In the genomic region with DNA sequence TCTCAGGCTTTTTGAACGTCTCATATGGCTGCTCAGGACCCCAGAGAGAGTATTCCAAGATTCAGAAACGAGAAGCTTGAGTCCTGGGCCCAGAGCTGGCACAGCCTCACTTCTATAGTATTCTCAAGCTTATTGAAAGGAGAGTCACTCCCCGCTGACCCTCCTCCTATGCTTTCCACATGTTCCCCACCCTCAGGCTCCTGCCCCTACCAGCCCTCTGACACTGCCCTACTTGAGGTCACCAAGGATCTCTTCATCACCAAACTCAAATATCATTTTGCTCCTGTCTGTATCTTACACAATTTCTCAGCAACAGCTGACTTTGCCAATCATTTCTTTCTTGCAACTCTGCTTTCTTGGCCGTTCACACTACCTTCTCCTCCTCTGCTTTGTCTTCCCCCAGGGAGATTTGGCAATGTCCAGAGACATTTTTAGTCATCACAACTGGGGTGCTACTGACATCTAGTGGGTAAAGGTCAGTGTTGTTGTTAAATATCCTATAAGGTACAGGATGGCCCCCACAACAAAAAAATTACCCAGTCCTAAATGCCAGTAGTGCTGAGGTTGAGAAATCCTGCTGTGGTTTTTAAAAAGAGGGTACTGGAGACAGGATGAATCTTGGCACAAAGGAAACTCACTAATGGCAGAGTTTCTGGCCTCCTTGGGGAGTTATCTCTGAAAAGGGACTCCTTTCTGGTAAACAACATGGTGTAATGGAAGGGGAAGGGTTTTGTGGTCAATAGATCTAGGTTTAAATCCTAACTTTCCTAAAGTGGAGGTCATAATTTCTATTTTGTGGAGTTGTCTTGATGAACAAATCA, we compare ENCODE assay signal across 2 cellular contexts.
A peak's percentile ranks its signal among the peaks of the same experiment; 100 is the strongest.
TF ChIP-seq lines count a peak whose summit lies in the region.

No MANE protein-coding gene starts in this region.

TF ChIP-seq in A549, 52 proteins besides CTCF, POLR2A, EP300 and RAD21:
- TF ChIP-seq NFE2L2 (conservative IDR thresholded peaks at IDR 0.05; ENCODE audit: low read length) (no peak), SMC3 (IDR thresholded peaks at IDR 0.05) (peak; percentile 36; the same call in 2 of the 3 replicates)

TF ChIP-seq in endothelial cell of umbilical vein, 7 proteins besides CTCF, POLR2A, EP300 and RAD21:
- no peak for TF ChIP-seq GATA2 (IDR thresholded peaks at IDR 0.05; ENCODE audit: insufficient read depth, insufficient read length, low read depth, low read length)
- no peak for TF ChIP-seq EZH2 (IDR thresholded peaks at IDR 0.05; ENCODE audit: borderline replicate concordance, low read depth, low read length, severe bottlenecking)
- TF ChIP-seq FOS (IDR thresholded peaks at IDR 0.05; ENCODE audit: borderline replicate concordance, insufficient read depth, low read length), result no peak
- TF ChIP-seq, protein P1, sequence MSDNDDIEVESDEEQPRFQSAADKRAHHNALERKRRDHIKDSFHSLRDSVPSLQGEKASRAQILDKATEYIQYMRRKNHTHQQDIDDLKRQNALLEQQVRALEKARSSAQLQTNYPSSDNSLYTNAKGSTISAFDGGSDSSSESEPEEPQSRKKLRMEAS (IDR thresholded peaks at IDR 0.05; ENCODE audit: insufficient read depth, insufficient read length), result no peak
- no peak for TF ChIP-seq POLR2AphosphoS5 (IDR thresholded peaks at IDR 0.05; ENCODE audit: insufficient read depth, low read depth, low read length)
- TF ChIP-seq JUN (IDR thresholded peaks at IDR 0.05; ENCODE audit: borderline replicate concordance, insufficient read depth, insufficient read length, low read depth), result no peak
- no peak for TF ChIP-seq MYC (IDR thresholded peaks at IDR 0.05; ENCODE audit: low read depth, low read length)
TF ChIP-seq in endothelial cell of umbilical vein: peak in this region for 0.
